ENCODE assay signal across 19 cellular contexts in genomic region chr10:86700851-86701617, GRCh38. TPM values are rescaled to one million over a fixed set of nuclear protein-coding genes. Genes with fewer than 3 reads are reported as not detected.
"Had no signal": no experiment of that assay in that cellular context is flagged by ENCODE, and none has a peak within 500 bp of the region (broad histone marks: within the 10 kb centered on the region; RNA-seq: fewer than 3 reads in every experiment).

No MANE protein-coding gene starts in this region.

- ATAC-seq: naive thymus-derived CD4-positive, alpha-beta T cell had no signal

- H3K36me3 ChIP-seq: neutrophil had no signal

- H3K27ac ChIP-seq: dorsolateral prefrontal cortex, neutrophil had no signal

- DNase-seq: cortex of kidney; dorsolateral prefrontal cortex; effector CD8-positive, alpha-beta T cell; heart right ventricle; islet precursor cell; mammary epithelial cell; naive thymus-derived CD4-positive, alpha-beta T cell; nephron progenitor cell; small intestine; stimulated activated CD4-positive, alpha-beta T cell treated with anti-CD3 and anti-CD28 coated beads, Interleukin-2, amount 100 ng/mL, for 48 hours; stimulated activated naive CD4-positive, alpha-beta T cell treated with Interleukin-2 at 50 U/mL for 16 hours had no signal

- H3K4me3 ChIP-seq: dorsolateral prefrontal cortex, heart right ventricle had no signal

- H3K27me3 ChIP-seq: dorsolateral prefrontal cortex had no signal

- H3K9me3 ChIP-seq: heart right ventricle, neutrophil had no signal

RNA-seq across cellular contexts. Expression of gene LDB3, which starts 32.7 kb away (rescaled TPM):
- total RNA-seq: mammary epithelial cell, mononuclear cell, pulmonary artery endothelial cell had no signal
- polyA plus RNA-seq: mammary epithelial cell; naive thymus-derived CD4-positive, alpha-beta T cell had no signal

RNA-seq across cellular contexts. Expression of gene OPN4, which starts 46.7 kb away (rescaled TPM):
- total RNA-seq: fibroblast of lung; frontal cortex; liver; mammary epithelial cell; mesenteric fat pad; mononuclear cell; naive thymus-derived CD4-positive, alpha-beta T cell; osteocyte; pulmonary artery endothelial cell had no signal
- polyA plus RNA-seq: fibroblast of lung; liver; mammary epithelial cell; naive thymus-derived CD4-positive, alpha-beta T cell had no signal
